ENCODE assay signal across 1 cellular context in genomic region chr7:65239707-65240352, GRCh38.
TF ChIP-seq lines count a peak whose summit lies in the region.

No MANE protein-coding gene starts in this region.

TF ChIP-seq in HepG2, 621 proteins besides CTCF, POLR2A, EP300 and RAD21 (continued from another document and continues in another):
- TF ChIP-seq, protein P1, sequence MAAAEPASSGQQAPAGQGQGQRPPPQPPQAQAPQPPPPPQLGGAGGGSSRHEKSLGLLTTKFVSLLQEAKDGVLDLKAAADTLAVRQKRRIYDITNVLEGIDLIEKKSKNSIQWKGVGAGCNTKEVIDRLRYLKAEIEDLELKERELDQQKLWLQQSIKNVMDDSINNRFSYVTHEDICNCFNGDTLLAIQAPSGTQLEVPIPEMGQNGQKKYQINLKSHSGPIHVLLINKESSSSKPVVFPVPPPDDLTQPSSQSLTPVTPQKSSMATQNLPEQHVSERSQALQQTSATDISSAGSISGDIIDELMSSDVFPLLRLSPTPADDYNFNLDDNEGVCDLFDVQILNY (CRISPR knock-in tag; conservative IDR thresholded peaks at IDR 0.05), result no peak
- no peak for TF ChIP-seq ZNF33A (CRISPR knock-in tag; IDR thresholded peaks at IDR 0.05; ENCODE audit: borderline replicate concordance)
- TF ChIP-seq ZNF251 (CRISPR knock-in tag; IDR thresholded peaks at IDR 0.05), result no peak
- TF ChIP-seq, protein P2, sequence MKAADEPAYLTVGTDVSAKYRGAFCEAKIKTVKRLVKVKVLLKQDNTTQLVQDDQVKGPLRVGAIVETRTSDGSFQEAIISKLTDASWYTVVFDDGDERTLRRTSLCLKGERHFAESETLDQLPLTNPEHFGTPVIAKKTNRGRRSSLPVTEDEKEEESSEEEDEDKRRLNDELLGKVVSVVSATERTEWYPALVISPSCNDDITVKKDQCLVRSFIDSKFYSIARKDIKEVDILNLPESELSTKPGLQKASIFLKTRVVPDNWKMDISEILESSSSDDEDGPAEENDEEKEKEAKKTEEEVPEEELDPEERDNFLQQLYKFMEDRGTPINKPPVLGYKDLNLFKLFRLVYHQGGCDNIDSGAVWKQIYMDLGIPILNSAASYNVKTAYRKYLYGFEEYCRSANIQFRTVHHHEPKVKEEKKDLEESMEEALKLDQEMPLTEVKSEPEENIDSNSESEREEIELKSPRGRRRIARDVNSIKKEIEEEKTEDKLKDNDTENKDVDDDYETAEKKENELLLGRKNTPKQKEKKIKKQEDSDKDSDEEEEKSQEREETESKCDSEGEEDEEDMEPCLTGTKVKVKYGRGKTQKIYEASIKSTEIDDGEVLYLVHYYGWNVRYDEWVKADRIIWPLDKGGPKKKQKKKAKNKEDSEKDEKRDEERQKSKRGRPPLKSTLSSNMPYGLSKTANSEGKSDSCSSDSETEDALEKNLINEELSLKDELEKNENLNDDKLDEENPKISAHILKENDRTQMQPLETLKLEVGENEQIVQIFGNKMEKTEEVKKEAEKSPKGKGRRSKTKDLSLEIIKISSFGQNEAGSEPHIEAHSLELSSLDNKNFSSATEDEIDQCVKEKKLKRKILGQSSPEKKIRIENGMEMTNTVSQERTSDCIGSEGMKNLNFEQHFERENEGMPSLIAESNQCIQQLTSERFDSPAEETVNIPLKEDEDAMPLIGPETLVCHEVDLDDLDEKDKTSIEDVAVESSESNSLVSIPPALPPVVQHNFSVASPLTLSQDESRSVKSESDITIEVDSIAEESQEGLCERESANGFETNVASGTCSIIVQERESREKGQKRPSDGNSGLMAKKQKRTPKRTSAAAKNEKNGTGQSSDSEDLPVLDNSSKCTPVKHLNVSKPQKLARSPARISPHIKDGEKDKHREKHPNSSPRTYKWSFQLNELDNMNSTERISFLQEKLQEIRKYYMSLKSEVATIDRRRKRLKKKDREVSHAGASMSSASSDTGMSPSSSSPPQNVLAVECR (CRISPR knock-in tag; IDR thresholded peaks at IDR 0.05; ENCODE audit: borderline replicate concordance), result peak; percentile 29; the same call in 1 of the 2 replicates
- TF ChIP-seq PAX8 (CRISPR knock-in tag; IDR thresholded peaks at IDR 0.05; ENCODE audit: borderline replicate concordance), result no peak
- TF ChIP-seq EEA1 (CRISPR knock-in tag; IDR thresholded peaks at IDR 0.05; ENCODE audit: borderline replicate concordance), result 0 out of 2 replicates have a peak, but pooled peaks have one; percentile 38
- TF ChIP-seq SATB2 (CRISPR knock-in tag; IDR thresholded peaks at IDR 0.05), result no peak
- no peak; the same call in 1 of the 2 replicates for TF ChIP-seq ZNF543 (CRISPR knock-in tag; IDR thresholded peaks at IDR 0.05)
- TF ChIP-seq CHD4 (IDR thresholded peaks at IDR 0.05; ENCODE audit: borderline replicate concordance, low read length), result no peak
- no peak for TF ChIP-seq AFF4 (CRISPR knock-in tag; IDR thresholded peaks at IDR 0.05)
- no peak for TF ChIP-seq BATF2 (CRISPR knock-in tag; IDR thresholded peaks at IDR 0.05)
- no peak for TF ChIP-seq STAT5B (CRISPR knock-in tag; IDR thresholded peaks at IDR 0.05)
- no peak; the same call in 1 of the 2 replicates for TF ChIP-seq KLF12 (CRISPR knock-in tag; IDR thresholded peaks at IDR 0.05; ENCODE audit: borderline replicate concordance)
- TF ChIP-seq PPARG (CRISPR knock-in tag; conservative IDR thresholded peaks at IDR 0.05), result no peak
- TF ChIP-seq MIER2 (CRISPR knock-in tag; IDR thresholded peaks at IDR 0.05), result no peak
- no peak for TF ChIP-seq ZNF609 (CRISPR knock-in tag; IDR thresholded peaks at IDR 0.05; ENCODE audit: borderline replicate concordance)
- TF ChIP-seq ZNF788 (CRISPR knock-in tag; IDR thresholded peaks at IDR 0.05; ENCODE audit: borderline replicate concordance), result no peak
- 0 out of 2 replicates have a peak, but pooled peaks have one; percentile 32 for TF ChIP-seq KAT7 (CRISPR knock-in tag; IDR thresholded peaks at IDR 0.05; ENCODE audit: borderline replicate concordance)
- TF ChIP-seq ZNF430 (CRISPR knock-in tag; IDR thresholded peaks at IDR 0.05), result no peak
- TF ChIP-seq, protein P3, sequence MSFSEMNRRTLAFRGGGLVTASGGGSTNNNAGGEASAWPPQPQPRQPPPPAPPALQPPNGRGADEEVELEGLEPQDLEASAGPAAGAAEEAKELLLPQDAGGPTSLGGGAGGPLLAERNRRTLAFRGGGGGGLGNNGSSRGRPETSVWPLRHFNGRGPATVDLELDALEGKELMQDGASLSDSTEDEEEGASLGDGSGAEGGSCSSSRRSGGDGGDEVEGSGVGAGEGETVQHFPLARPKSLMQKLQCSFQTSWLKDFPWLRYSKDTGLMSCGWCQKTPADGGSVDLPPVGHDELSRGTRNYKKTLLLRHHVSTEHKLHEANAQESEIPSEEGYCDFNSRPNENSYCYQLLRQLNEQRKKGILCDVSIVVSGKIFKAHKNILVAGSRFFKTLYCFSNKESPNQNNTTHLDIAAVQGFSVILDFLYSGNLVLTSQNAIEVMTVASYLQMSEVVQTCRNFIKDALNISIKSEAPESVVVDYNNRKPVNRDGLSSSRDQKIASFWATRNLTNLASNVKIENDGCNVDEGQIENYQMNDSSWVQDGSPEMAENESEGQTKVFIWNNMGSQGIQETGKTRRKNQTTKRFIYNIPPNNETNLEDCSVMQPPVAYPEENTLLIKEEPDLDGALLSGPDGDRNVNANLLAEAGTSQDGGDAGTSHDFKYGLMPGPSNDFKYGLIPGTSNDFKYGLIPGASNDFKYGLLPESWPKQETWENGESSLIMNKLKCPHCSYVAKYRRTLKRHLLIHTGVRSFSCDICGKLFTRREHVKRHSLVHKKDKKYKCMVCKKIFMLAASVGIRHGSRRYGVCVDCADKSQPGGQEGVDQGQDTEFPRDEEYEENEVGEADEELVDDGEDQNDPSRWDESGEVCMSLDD (CRISPR knock-in tag; IDR thresholded peaks at IDR 0.05; ENCODE audit: borderline replicate concordance), result no peak
- no peak for TF ChIP-seq CCDC6 (CRISPR knock-in tag; IDR thresholded peaks at IDR 0.05)
- TF ChIP-seq, protein P4, sequence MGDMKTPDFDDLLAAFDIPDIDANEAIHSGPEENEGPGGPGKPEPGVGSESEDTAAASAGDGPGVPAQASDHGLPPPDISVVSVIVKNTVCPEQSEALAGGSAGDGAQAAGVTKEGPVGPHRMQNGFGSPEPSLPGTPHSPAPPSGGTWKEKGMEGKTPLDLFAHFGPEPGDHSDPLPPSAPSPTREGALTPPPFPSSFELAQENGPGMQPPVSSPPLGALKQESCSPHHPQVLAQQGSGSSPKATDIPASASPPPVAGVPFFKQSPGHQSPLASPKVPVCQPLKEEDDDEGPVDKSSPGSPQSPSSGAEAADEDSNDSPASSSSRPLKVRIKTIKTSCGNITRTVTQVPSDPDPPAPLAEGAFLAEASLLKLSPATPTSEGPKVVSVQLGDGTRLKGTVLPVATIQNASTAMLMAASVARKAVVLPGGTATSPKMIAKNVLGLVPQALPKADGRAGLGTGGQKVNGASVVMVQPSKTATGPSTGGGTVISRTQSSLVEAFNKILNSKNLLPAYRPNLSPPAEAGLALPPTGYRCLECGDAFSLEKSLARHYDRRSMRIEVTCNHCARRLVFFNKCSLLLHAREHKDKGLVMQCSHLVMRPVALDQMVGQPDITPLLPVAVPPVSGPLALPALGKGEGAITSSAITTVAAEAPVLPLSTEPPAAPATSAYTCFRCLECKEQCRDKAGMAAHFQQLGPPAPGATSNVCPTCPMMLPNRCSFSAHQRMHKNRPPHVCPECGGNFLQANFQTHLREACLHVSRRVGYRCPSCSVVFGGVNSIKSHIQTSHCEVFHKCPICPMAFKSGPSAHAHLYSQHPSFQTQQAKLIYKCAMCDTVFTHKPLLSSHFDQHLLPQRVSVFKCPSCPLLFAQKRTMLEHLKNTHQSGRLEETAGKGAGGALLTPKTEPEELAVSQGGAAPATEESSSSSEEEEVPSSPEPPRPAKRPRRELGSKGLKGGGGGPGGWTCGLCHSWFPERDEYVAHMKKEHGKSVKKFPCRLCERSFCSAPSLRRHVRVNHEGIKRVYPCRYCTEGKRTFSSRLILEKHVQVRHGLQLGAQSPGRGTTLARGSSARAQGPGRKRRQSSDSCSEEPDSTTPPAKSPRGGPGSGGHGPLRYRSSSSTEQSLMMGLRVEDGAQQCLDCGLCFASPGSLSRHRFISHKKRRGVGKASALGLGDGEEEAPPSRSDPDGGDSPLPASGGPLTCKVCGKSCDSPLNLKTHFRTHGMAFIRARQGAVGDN (CRISPR knock-in tag; IDR thresholded peaks at IDR 0.05), result peak; percentile 82
- TF ChIP-seq ZSCAN25 (CRISPR knock-in tag; IDR thresholded peaks at IDR 0.05), result no peak
- TF ChIP-seq HMGA1 (CRISPR knock-in tag; conservative IDR thresholded peaks at IDR 0.05), result no peak
- TF ChIP-seq ZKSCAN8 (CRISPR knock-in tag; IDR thresholded peaks at IDR 0.05; ENCODE audit: borderline replicate concordance), result no peak
- TF ChIP-seq RBFOX2 (IDR thresholded peaks at IDR 0.05; ENCODE audit: low read depth, low read length), result 0 out of 2 replicates have a peak, but pooled peaks have one; percentile 15
- TF ChIP-seq BCL3 (CRISPR knock-in tag; IDR thresholded peaks at IDR 0.05), result no peak
- no peak for TF ChIP-seq NR2F1 (CRISPR knock-in tag; IDR thresholded peaks at IDR 0.05)
- no peak for TF ChIP-seq ZC3H4 (CRISPR knock-in tag; IDR thresholded peaks at IDR 0.05; ENCODE audit: borderline replicate concordance)
- no peak for TF ChIP-seq GATAD1 (CRISPR knock-in tag; IDR thresholded peaks at IDR 0.05)
